22 cellular contexts compared by ENCODE assay signal in genomic region chr3:62475940-62476339, GRCh38.
"Had no signal": no experiment of that assay in that cellular context is flagged by ENCODE, and none has a peak within 500 bp of the region (broad histone marks: within the 10 kb centered on the region; RNA-seq: fewer than 3 reads in every experiment).

No MANE protein-coding gene starts in this region.

- H3K27me3 Mint-ChIP-seq: memory B cell had no signal

- H3K4me1 Mint-ChIP-seq: endodermal cell; memory B cell; natural killer cell; stimulated activated effector memory CD8-positive, alpha-beta T cell treated with anti-CD3 and anti-CD28 coated beads, Interleukin-12 subunit alpha, Interleukin-12 subunit beta, amount 100 ng/mL, for 72 hours had no signal

- H3K36me3 Mint-ChIP-seq: memory B cell; natural killer cell; stimulated activated effector memory CD8-positive, alpha-beta T cell treated with anti-CD3 and anti-CD28 coated beads, Interleukin-12 subunit alpha, Interleukin-12 subunit beta, amount 100 ng/mL, for 72 hours had no signal

- H3K27ac Mint-ChIP-seq: endodermal cell; memory B cell; natural killer cell; stimulated activated effector memory CD8-positive, alpha-beta T cell treated with anti-CD3 and anti-CD28 coated beads, Interleukin-12 subunit alpha, Interleukin-12 subunit beta, amount 100 ng/mL, for 72 hours had no signal

- ATAC-seq: esophagus mucosa; gastrocnemius medialis; left lobe of liver; natural killer cell; psoas muscle; right cardiac atrium; stimulated activated effector memory CD8-positive, alpha-beta T cell treated with anti-CD3 and anti-CD28 coated beads, Interleukin-12 subunit alpha, Interleukin-12 subunit beta, amount 100 ng/mL, for 72 hours had no signal

- DNase-seq: effector CD8-positive, alpha-beta T cell; endodermal cell; foreskin fibroblast; gastrocnemius medialis; head of caudate nucleus; natural killer cell; occipital lobe; ovary; posterior cingulate gyrus; psoas muscle; right cardiac atrium; sigmoid colon; stimulated activated CD4-positive, alpha-beta T cell treated with anti-CD3 and anti-CD28 coated beads, Interleukin-2, amount 100 ng/mL, for 24 hours; stimulated activated CD4-positive, alpha-beta T cell treated with anti-CD3 and anti-CD28 coated beads, Interleukin-4, amount 100 ng/mL, for 24 hours; stimulated activated naive CD4-positive, alpha-beta T cell treated with Interleukin-2 at 50 U/mL for 16 hours; stomach; thyroid gland; trophoblast cell had no signal

- H3K4me3 Mint-ChIP-seq: endodermal cell; memory B cell; natural killer cell; stimulated activated effector memory CD8-positive, alpha-beta T cell treated with anti-CD3 and anti-CD28 coated beads, Interleukin-12 subunit alpha, Interleukin-12 subunit beta, amount 100 ng/mL, for 72 hours had no signal

- H3K9me3 Mint-ChIP-seq: endodermal cell; memory B cell; stimulated activated effector memory CD8-positive, alpha-beta T cell treated with anti-CD3 and anti-CD28 coated beads, Interleukin-12 subunit alpha, Interleukin-12 subunit beta, amount 100 ng/mL, for 72 hours had no signal
